ENCODE assay signal across 1 cellular context in the genomic region with DNA sequence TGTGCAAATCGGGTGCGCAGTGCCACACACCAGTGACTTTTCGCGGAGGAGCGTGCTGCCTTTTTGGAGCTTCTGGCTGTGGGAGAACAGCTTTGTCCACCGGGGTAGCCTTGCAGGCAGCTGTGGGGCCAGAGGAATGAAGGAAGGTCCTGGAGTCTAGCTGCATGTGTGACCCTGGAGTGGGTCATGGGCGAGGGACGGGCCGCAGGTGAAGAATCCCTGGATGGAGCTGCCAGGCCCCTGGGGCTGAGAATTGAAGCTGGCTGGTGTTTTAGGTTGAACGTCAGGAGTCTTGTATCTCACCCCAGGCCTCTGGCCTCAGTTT.
TF ChIP-seq lines count a peak whose summit lies in the region.

No MANE protein-coding gene starts in this region.

TF ChIP-seq in HepG2, 621 proteins besides CTCF, POLR2A, EP300 and RAD21:
- TF ChIP-seq POLR2G (IDR thresholded peaks at IDR 0.05; ENCODE audit: low read depth, low read length) (peak; percentile 54; the same call in 1 of the 2 replicates), GATAD2A (CRISPR knock-in tag; IDR thresholded peaks at IDR 0.05) (no peak), RBM22 (optimal IDR thresholded peaks at IDR 0.05; ENCODE audit: low read length) (peak; percentile 43), SRSF1 (optimal IDR thresholded peaks at IDR 0.05; ENCODE audit: low read depth, low read length) (no peak)
